ENCODE assay signal across 10 cellular contexts in genomic region chr16:79278506-79278905, GRCh38.
A peak's percentile ranks its signal among the peaks of the same experiment; 100 is the strongest.
DNase-seq lines count a peak whose midpoint lies in the region; ATAC-seq, FAIRE-seq and TF ChIP-seq lines count a peak whose summit lies in the region.
"Had no signal": no experiment of that assay in that cellular context is flagged by ENCODE, and none has a peak within 500 bp of the region (broad histone marks: within the 10 kb centered on the region; RNA-seq: fewer than 3 reads in every experiment).

No MANE protein-coding gene starts in this region.

- RAD21 ChIA-PET in GM12878 (lab: Charles Lee; ENCODE audit: unreplicated experiment), result no interaction called here

- H3K9me3 ChIP-seq in GM12878 (replicated peaks; ENCODE audit: control insufficient read depth, insufficient read depth, low read length) (no peaks in the 10 kb centered on the region; the same call in 2 of the 3 replicates), prostate gland (no peaks in the 10 kb centered on the region)
- H3K9me3 ChIP-seq: suprapubic skin had no signal

- H4K20me1 ChIP-seq in GM12878 (ENCODE audit: control insufficient read depth, insufficient read depth), result no peaks in the 10 kb centered on the region

- H3K4me2 ChIP-seq in GM12878 (ENCODE audit: control insufficient read depth, insufficient read depth), result peak overlapping the region; percentile 54

- ATAC-seq in GM21576 (IDR thresholded peaks at IDR 0.05; ENCODE audit: unreplicated experiment), result peak; percentile 91
- ATAC-seq in GM12878, result peak; percentile 37; the same call in 2 of the 3 replicates

- peaks cover 0 to 3% of the 10 kb centered on the region in 2 experiments; a peak in 1 of 4 replicates for H3K27me3 ChIP-seq in GM12878 (replicated peaks in 1 of 2; ENCODE audit: control insufficient read depth in 2 of 2, insufficient read depth in 2 of 2, low read length in 1 of 2)
- H3K27me3 ChIP-seq in prostate gland (replicated peaks; ENCODE audit: insufficient read depth), result no peaks in the 10 kb centered on the region
- H3K27me3 ChIP-seq: suprapubic skin had no signal

- H3K36me3 ChIP-seq in GM12878 (ENCODE audit: control insufficient read depth in 2 of 2, insufficient read depth in 2 of 2, low read length in 1 of 2) (no peaks in the 10 kb centered on the region), prostate gland (no peaks in the 10 kb centered on the region)
- H3K36me3 ChIP-seq: suprapubic skin had no signal

- no peak for FAIRE-seq in GM12878 (lab: Jason Lieb, UNC)

- H3K9ac ChIP-seq in GM12878 (ENCODE audit: control insufficient read depth, insufficient read depth, low read length), result no peak overlapping the region

- in situ Hi-C loops in GM12878 (cut with MboI), result no loop called here

- 4% methylated on average over 11 of the region's 11 CpGs for WGBS in GM12878 (ENCODE audit: insufficient coverage, insufficient replicate concordance, low lambda C conversion rate, missing lambda C conversion rate)
- WGBS in prostate gland, result 85% methylated on average over 11 of the region's 11 CpGs

- BruUV-seq in GM12878 (replicated peaks; lab: Mats Ljungman, UMichigan), result no TSS peak

- no peak for TF ChIP-seq EP300 in GM12878 (IDR thresholded peaks at IDR 0.05; ENCODE audit: borderline replicate concordance in 1 of 2, control insufficient read depth in 1 of 2, low read depth in 2 of 2, low read length in 2 of 2)

- POLR2A ChIA-PET in GM12878 (lab: Charles Lee), result no interaction called here

- CTCF ChIA-PET in GM12878 (lab: Yijun Ruan, JAX), result no interaction called here

- no peaks in the 10 kb centered on the region for H3K79me2 ChIP-seq in GM12878 (ENCODE audit: control insufficient read depth, insufficient read depth, low read length)

- H3K27ac ChIP-seq in GM12878 (ENCODE audit: control insufficient read depth, insufficient read depth) (no peak overlapping the region), prostate gland (no peak overlapping the region)
- H3K27ac ChIP-seq: suprapubic skin had no signal

- DNase-seq in activated CD4-positive, alpha-beta T cell treated with anti-CD3 and anti-CD28 coated beads for 24 hours (ENCODE audit: low read depth in 2 of 2), result peak; percentile 43 to 47
- no peak for DNase-seq in GM12878 (ENCODE audit: low read depth, low spot score)
- peak; percentile 31 to 32 for DNase-seq in stimulated activated CD8-positive, alpha-beta memory T cell treated with anti-CD3 and anti-CD28 coated beads, Interleukin-7, amount 100 ng/mL, for 4 hours (ENCODE audit: low read depth in 2 of 2)
- no peak for DNase-seq in DMS 273 (lab: John Stamatoyannopoulos, UW; ENCODE audit: unreplicated experiment)
- DNase-seq in prostate gland (ENCODE audit: low spot score), result no peak
- DNase-seq in mucosa of gallbladder (ENCODE audit: low spot score), result no peak
- no peak for DNase-seq in SHP77 (lab: John Stamatoyannopoulos, UW)
- DNase-seq: NCI-H2107 had no signal

- H3K4me1 ChIP-seq in GM12878 (ENCODE audit: control insufficient read depth, insufficient read depth, low read length) (peaks cover 12% of the 10 kb centered on the region), prostate gland (replicated peaks) (no peaks in the 10 kb centered on the region)
- H3K4me1 ChIP-seq: suprapubic skin had no signal

- SMC1A ChIA-PET in GM12878 (lab: Charles Lee; ENCODE audit: uncharacterized antibody, unreplicated experiment), result no interaction called here

- TF ChIP-seq CTCF in GM12878 (IDR thresholded peaks at IDR 0.05 in 2 of 3, conservative IDR thresholded peaks at IDR 0.05 in 1 of 3; ENCODE audit: control insufficient read depth in 2 of 3, extremely low read depth in 1 of 3, insufficient read depth in 1 of 3, low read depth in 3 of 3, low read length in 3 of 3) (no peak), prostate gland (IDR thresholded peaks at IDR 0.05) (no peak)

- no peak overlapping the region for H2AFZ ChIP-seq in GM12878 (ENCODE audit: control insufficient read depth, low read depth, low read length)

- intact Hi-C loops in GM12878 (cut with micrococcal nuclease; ENCODE audit: unreplicated experiment) (no loop called here), prostate gland (cut with DNase I) (no loop called here)

- TF ChIP-seq RAD21 in GM12878 (IDR thresholded peaks at IDR 0.05; ENCODE audit: insufficient read depth, low read depth, low read length), result no peak

- H3K4me3 ChIP-seq in GM12878 (no peak overlapping the region), prostate gland (no peak overlapping the region)
- H3K4me3 ChIP-seq: suprapubic skin had no signal

- no peak for TF ChIP-seq POLR2A in GM12878 (IDR thresholded peaks at IDR 0.05; ENCODE audit: low read depth, low read length)
- no peak for TF ChIP-seq POLR2A in prostate gland (IDR thresholded peaks at IDR 0.05)

TF ChIP-seq in GM12878, 131 proteins besides CTCF, POLR2A, EP300 and RAD21 (continues in another document):
- TF ChIP-seq NFIC (IDR thresholded peaks at IDR 0.05; ENCODE audit: low read depth, low read length) (no peak), NR2F1 (conservative IDR thresholded peaks at IDR 0.05) (no peak), IRF3 (IDR thresholded peaks at IDR 0.05) (no peak), SMARCA5 (IDR thresholded peaks at IDR 0.05) (no peak), MEF2A (IDR thresholded peaks at IDR 0.05; ENCODE audit: insufficient read depth, low read depth, low read length) (no peak), ZBTB11 (CRISPR knock-in tag; IDR thresholded peaks at IDR 0.05) (no peak), MTA3 (IDR thresholded peaks at IDR 0.05; ENCODE audit: borderline replicate concordance, low read length) (no peak), KAT2A (conservative IDR thresholded peaks at IDR 0.05; ENCODE audit: control insufficient read depth, low read depth, low read length) (no peak), SPI1 (IDR thresholded peaks at IDR 0.05; ENCODE audit: borderline replicate concordance, insufficient read depth, low read depth, low read length) (no peak), USF2 (IDR thresholded peaks at IDR 0.05; ENCODE audit: borderline replicate concordance, low read depth, low read length) (no peak), GATAD2B (conservative IDR thresholded peaks at IDR 0.05; ENCODE audit: low read depth) (no peak), MYB (IDR thresholded peaks at IDR 0.05; ENCODE audit: borderline replicate concordance, low read depth, low read length) (no peak), RB1 (IDR thresholded peaks at IDR 0.05; ENCODE audit: borderline replicate concordance) (no peak), CBFB (IDR thresholded peaks at IDR 0.05; ENCODE audit: low read depth) (no peak), LARP7 (IDR thresholded peaks at IDR 0.05) (no peak), HDAC6 (IDR thresholded peaks at IDR 0.05; ENCODE audit: unreplicated experiment) (no peak), WRNIP1 (IDR thresholded peaks at IDR 0.05; ENCODE audit: borderline replicate concordance, low read depth, low read length) (no peak)

Comparison
In these comparisons a context has a peak if more than half of its experiments do, and no peak if none do; other contexts are left out.
1. DNase-seq: peak in activated CD4-positive, alpha-beta T cell treated with anti-CD3 and anti-CD28 coated beads for 24 hours (2 of 2) and stimulated activated CD8-positive, alpha-beta memory T cell treated with anti-CD3 and anti-CD28 coated beads, Interleukin-7, amount 100 ng/mL, for 4 hours (2 of 2); none in GM12878 (single experiment), DMS 273 (single experiment), prostate gland (single experiment), mucosa of gallbladder (single experiment) and SHP77 (0 of 2).